14 cellular contexts compared by ENCODE assay signal in genomic region chr6:157596886-157597285, GRCh38.
DNase-seq lines count a peak whose midpoint lies in the region; ATAC-seq, FAIRE-seq and TF ChIP-seq lines count a peak whose summit lies in the region.
"Had no signal": no experiment of that assay in that cellular context is flagged by ENCODE, and none has a peak within 500 bp of the region (broad histone marks: within the 10 kb centered on the region; RNA-seq: fewer than 3 reads in every experiment).

No MANE protein-coding gene starts in this region.

- H3K4me3 ChIP-seq in WI38 (ENCODE audit: low read depth, low read length) (peak overlapping the region; percentile 27; the same call in 1 of the 2 replicates), foreskin fibroblast (ENCODE audit: low read depth in 1 of 2, low read length in 2 of 2) (no peak overlapping the region), smooth muscle cell (no peak overlapping the region), pancreas (no peak overlapping the region)
- H3K4me3 ChIP-seq: upper lobe of left lung had no signal

- DNase-seq in AG08396 (ENCODE audit: low spot score), result peak; percentile 69
- DNase-seq in foreskin fibroblast, result peak; percentile 27 to 70
- DNase-seq in smooth muscle cell (lab: John Stamatoyannopoulos, UW; ENCODE audit: unreplicated experiment), result no peak
- no peak for DNase-seq in NCI-H526 treated with DMSO at 0.1 percent for 48 hours (lab: John Stamatoyannopoulos, UW)
- DNase-seq in NCI-H226, result no peak
- no peak for DNase-seq in pancreas
- DNase-seq: activated B cell treated with CpG ODN at 0.5 μM for 24 hours; effector CD4-positive, alpha-beta T cell; GDM1; occipital lobe had no signal

- no peaks in the 10 kb centered on the region for H3K79me2 ChIP-seq in smooth muscle cell (ENCODE audit: low read depth)

- H3K4me2 ChIP-seq in smooth muscle cell, result peak overlapping the region; percentile 27

- H3K27ac ChIP-seq in smooth muscle cell (ENCODE audit: low read depth) (no peak overlapping the region), pancreas (peak overlapping the region in 2 of 4 donors; percentile 23 to 68)

- H3K36me3 ChIP-seq in smooth muscle cell (ENCODE audit: low read depth) (no peaks in the 10 kb centered on the region), pancreas (no peaks in the 10 kb centered on the region)
- H3K36me3 ChIP-seq: upper lobe of left lung had no signal

- H2AFZ ChIP-seq in smooth muscle cell (ENCODE audit: low read depth), result no peak overlapping the region

- H3K9me3 ChIP-seq in smooth muscle cell (replicated peaks; ENCODE audit: low read depth), result no peaks in the 10 kb centered on the region
- H3K9me3 ChIP-seq in pancreas, result no peaks in the 10 kb centered on the region
- H3K9me3 ChIP-seq: upper lobe of left lung had no signal

- no peak overlapping the region for H3K9ac ChIP-seq in smooth muscle cell (ENCODE audit: low read depth)

- ATAC-seq in GM21723 (IDR thresholded peaks at IDR 0.05; ENCODE audit: unreplicated experiment) (no peak), pancreas (no peak)

- no peaks in the 10 kb centered on the region for H4K20me1 ChIP-seq in smooth muscle cell (ENCODE audit: low read depth)

- intact Hi-C loops in pancreas (cut with DNase I), result loop anchor here in 2 of 3 donors (10.0 kb wide), 1 partner anchor 282 kb away; no protein-coding TSS in a partner anchor

- no peak for TF ChIP-seq CTCF in WI38 (IDR thresholded peaks at IDR 0.05; ENCODE audit: low read depth, low read length)
- no peak for TF ChIP-seq CTCF in foreskin fibroblast (IDR thresholded peaks at IDR 0.05; ENCODE audit: low read depth, low read length)
- TF ChIP-seq CTCF in smooth muscle cell (IDR thresholded peaks at IDR 0.05; ENCODE audit: borderline replicate concordance, insufficient read depth, poor library complexity, severe bottlenecking), result no peak
- TF ChIP-seq CTCF in pancreas (IDR thresholded peaks at IDR 0.05), result no peak

- no peak for FAIRE-seq in pancreas (lab: Jason Lieb, UNC)
- FAIRE-seq: GM12892 had no signal

- H3K27me3 ChIP-seq in smooth muscle cell (ENCODE audit: low read depth), result no peaks in the 10 kb centered on the region
- no peaks in the 10 kb centered on the region for H3K27me3 ChIP-seq in pancreas
- H3K27me3 ChIP-seq: upper lobe of left lung had no signal

- H3K4me1 ChIP-seq in smooth muscle cell (ENCODE audit: low read depth) (peaks cover 9% of the 10 kb centered on the region), pancreas (peaks cover 9 to 13% (median 10%) of the 10 kb centered on the region in 3 donors)

- H3F3A ChIP-seq in smooth muscle cell (ENCODE audit: low read depth), result no peaks in the 10 kb centered on the region

- WGBS in smooth muscle cell (ENCODE audit: low lambda C conversion rate), result 84% methylated on average over 15 of the region's 15 CpGs
- 66 to 71% methylated on average over 15 of the region's 15 CpGs for WGBS in pancreas, 2 donors

Comparison
In these comparisons a context has a peak if more than half of its experiments do, and no peak if none do; other contexts are left out.
1. DNase-seq: peak in AG08396 (single experiment) and foreskin fibroblast (2 of 2); none in smooth muscle cell (single experiment), NCI-H526 treated with DMSO at 0.1 percent for 48 hours (single experiment), NCI-H226 (single experiment) and pancreas (0 of 6).